In genomic region chr12:131060011-131060703, GRCh38 we compare ENCODE assay signal across 18 cellular contexts.
"Had no signal": no experiment of that assay in that cellular context is flagged by ENCODE, and none has a peak within 500 bp of the region (broad histone marks: within the 10 kb centered on the region; RNA-seq: fewer than 3 reads in every experiment).

No MANE protein-coding gene starts in this region.

- DNase-seq: activated CD4-positive, alpha-beta T cell treated with anti-CD3 and anti-CD28 coated beads, Interleukin-2, amount 50 U/mL, for 1 hour; activated CD4-positive, CD25-positive, alpha-beta regulatory T cell treated with anti-CD3 and anti-CD28 coated beads, Interleukin-2, amount 50 U/mL, for 72 hours; activated CD8-positive, alpha-beta memory T cell treated with anti-CD3 and anti-CD28 coated beads for 24 hours; activated naive CD4-positive, alpha-beta T cell treated with anti-CD3 and anti-CD28 coated beads for 36 hours; body of pancreas; caudate nucleus; hypothalamus; left ventricle myocardium inferior; pancreas; stimulated activated CD8-positive, alpha-beta memory T cell treated with anti-CD3 and anti-CD28 coated beads, Interleukin-4, amount 100 ng/mL, for 48 hours; stimulated activated naive CD4-positive, alpha-beta T cell; T-helper 2 cell had no signal

- H3K27ac ChIP-seq: body of pancreas, pancreas, VCaP had no signal

- H3K27me3 ChIP-seq: body of pancreas, pancreas had no signal

- FAIRE-seq: colon, endometrium, frontal cortex, pancreas had no signal

- ATAC-seq: activated T-helper 17 cell treated with anti-CD3 and anti-CD28 coated beads, Interleukin-2, amount 50 U/mL, for 72 hours; body of pancreas; naive thymus-derived CD8-positive, alpha-beta T cell; pancreas had no signal

- H3K9me3 ChIP-seq: body of pancreas, left ventricle myocardium inferior, pancreas had no signal

- H3K36me3 ChIP-seq: left ventricle myocardium inferior, pancreas had no signal

- H3K4me1 ChIP-seq: body of pancreas, pancreas had no signal

- H3K4me3 ChIP-seq: body of pancreas, left ventricle myocardium inferior, pancreas had no signal
